Comparison of ENCODE assay signal across 17 cellular contexts in genomic region chr13:33937373-33938087, GRCh38.
DNase-seq lines count a peak whose midpoint lies in the region; ATAC-seq, FAIRE-seq and TF ChIP-seq lines count a peak whose summit lies in the region.
"Had no signal": no experiment of that assay in that cellular context is flagged by ENCODE, and none has a peak within 500 bp of the region (broad histone marks: within the 10 kb centered on the region; RNA-seq: fewer than 3 reads in every experiment).

No MANE protein-coding gene starts in this region.

- H3K9me3 ChIP-seq in HepG2 (ENCODE audit: low read length) (peaks cover 7% of the 10 kb centered on the region), right lobe of liver (no peaks in the 10 kb centered on the region)

- no peak for TF ChIP-seq RAD21 in HepG2 (CRISPR knock-in tag; IDR thresholded peaks at IDR 0.05)

- no peaks in the 10 kb centered on the region for H3K27me3 Mint-ChIP-seq in endothelial cell (ENCODE audit: unreplicated experiment)
- no peaks in the 10 kb centered on the region for H3K27me3 Mint-ChIP-seq in activated CD4-positive, alpha-beta memory T cell treated with anti-CD3 and anti-CD28 coated beads, Interleukin-2, amount 10 ng/mL, durations not matched to agents 7 days and 5 days
- H3K27me3 Mint-ChIP-seq: activated naive CD8-positive, alpha-beta T cell; activated T-cell treated with anti-CD3 and anti-CD28 coated beads, Interleukin-2, amount 50 U/mL, for 24 hours had no signal

- peak overlapping the region; percentile 76 for H3K27ac Mint-ChIP-seq in endothelial cell (ENCODE audit: unreplicated experiment)
- H3K27ac Mint-ChIP-seq in activated CD4-positive, alpha-beta memory T cell treated with anti-CD3 and anti-CD28 coated beads, Interleukin-2, amount 10 ng/mL, durations not matched to agents 7 days and 5 days: no peak overlapping the region
- H3K27ac Mint-ChIP-seq: activated naive CD8-positive, alpha-beta T cell; activated T-cell treated with anti-CD3 and anti-CD28 coated beads, Interleukin-2, amount 50 U/mL, for 24 hours; CD4-positive, CD25-positive, alpha-beta regulatory T cell had no signal

- no peak overlapping the region for H3K4ac ChIP-seq in mesendoderm (ENCODE audit: low read depth, low read length)

- H3K36me3 ChIP-seq in HepG2 (replicated peaks in 1 of 2; ENCODE audit: control insufficient read depth in 1 of 2, insufficient read depth in 2 of 2, low read length in 2 of 2): 0 out of 5 replicates have a peak, but pooled peaks cover 0 to 1% of the 10 kb centered on the region in 2 experiments
- no peaks in the 10 kb centered on the region for H3K36me3 ChIP-seq in right lobe of liver
- H3K36me3 ChIP-seq in mesendoderm (ENCODE audit: control insufficient read depth, insufficient read depth, low read length): no peaks in the 10 kb centered on the region

- in situ Hi-C loops in HepG2 (cut with HindIII; ENCODE audit: extremely low pct_ligation_motif_present, low pct_unique_long_range_greater_than_20kb): loop anchor here (25.0 kb wide), 1 partner anchor 1225 kb away; no protein-coding TSS in a partner anchor
- in situ Hi-C loops in GM13977 (cut with MboI; ENCODE audit: low pct_unique_long_range_greater_than_20kb, low sequenced_read_pairs, unreplicated experiment): loop anchor here (25.0 kb wide), 1 partner anchor 1225 kb away; no protein-coding TSS in a partner anchor

- FAIRE-seq in HepG2 (lab: Jason Lieb, UNC): peak; percentile 78
- FAIRE-seq: GM12878 had no signal

- CTCF ChIA-PET in HepG2 (lab: Yijun Ruan, JAX; ENCODE audit: low intra/inter-chr PET ratio, low total read pairs): no interaction called here
- CTCF ChIA-PET in activated CD4-positive, alpha-beta memory T cell treated with anti-CD3 and anti-CD28 coated beads, Interleukin-2, amount 10 ng/mL, durations not matched to agents 7 days and 5 days (lab: Charles Lee): no interaction called here

- DNase-seq in HepG2 (ENCODE audit: low spot score): peak; percentile 87
- DNase-seq in right lobe of liver: no peak
- DNase-seq in endothelial cell (ENCODE audit: low spot score): no peak
- peak; percentile 65 for DNase-seq in mesendoderm
- DNase-seq in GM13977 (ENCODE audit: low spot score): no peak
- DNase-seq in activated CD4-positive, alpha-beta memory T cell treated with anti-CD3 and anti-CD28 coated beads, Interleukin-2, amount 10 ng/mL, durations not matched to agents 7 days and 5 days: no peak
- DNase-seq: activated CD4-positive, alpha-beta T cell treated with anti-CD3 and anti-CD28 coated beads for 48 hours; activated T-cell treated with anti-CD3 and anti-CD28 coated beads, Interleukin-2, amount 50 U/mL, for 24 hours; caudate nucleus; CD4-positive, CD25-positive, alpha-beta regulatory T cell; NCI-H2029 treated with DMSO at 0.1 percent for 48 hours; Right ventricle myocardium superior; substantia nigra had no signal

- H3K4me3 Mint-ChIP-seq in endothelial cell (ENCODE audit: unreplicated experiment): no peak overlapping the region
- no peak overlapping the region for H3K4me3 Mint-ChIP-seq in activated CD4-positive, alpha-beta memory T cell treated with anti-CD3 and anti-CD28 coated beads, Interleukin-2, amount 10 ng/mL, durations not matched to agents 7 days and 5 days
- H3K4me3 Mint-ChIP-seq: activated naive CD8-positive, alpha-beta T cell; activated T-cell treated with anti-CD3 and anti-CD28 coated beads, Interleukin-2, amount 50 U/mL, for 24 hours; CD4-positive, CD25-positive, alpha-beta regulatory T cell had no signal

- intact Hi-C loops in HepG2 (cut with micrococcal nuclease; ENCODE audit: unreplicated experiment) (loop anchor here (1.0 to 5.0 kb wide), 3 partner anchors 19 to 75 kb away; no protein-coding TSS in a partner anchor), right lobe of liver (cut with DNase I) (no loop called here)

- H3K4me3 ChIP-seq in HepG2 (replicated peaks in 1 of 3; ENCODE audit: insufficient read depth in 1 of 3, low read depth in 2 of 3, low read length in 3 of 3): no peak overlapping the region
- H3K4me3 ChIP-seq in right lobe of liver: no peak overlapping the region
- no peak overlapping the region for H3K4me3 ChIP-seq in mesendoderm (ENCODE audit: low read length)
- H3K4me3 ChIP-seq: GM12878 had no signal

- 65% methylated on average over 3 of the region's 3 CpGs for WGBS in HepG2 (ENCODE audit: low lambda C conversion rate)
- WGBS in right lobe of liver (ENCODE audit: insufficient coverage, low coverage, low lambda C conversion rate, missing lambda C conversion rate): 90% methylated on average over 3 of the region's 3 CpGs
- no CpG with 5 or more reads among the region's 3 CpGs for WGBS in mesendoderm (ENCODE audit: extremely low coverage, insufficient coverage, low lambda C conversion rate)

- TF ChIP-seq CTCF in HepG2 (CRISPR knock-in tag; IDR thresholded peaks at IDR 0.05) (no peak), right lobe of liver (IDR thresholded peaks at IDR 0.05) (no peak), endothelial cell (IDR thresholded peaks at IDR 0.05; ENCODE audit: unreplicated experiment) (no peak), GM13977 (IDR thresholded peaks at IDR 0.05; ENCODE audit: extremely low read depth, insufficient read depth, missing control alignments) (no peak)

- H4K20me1 ChIP-seq in HepG2 (ENCODE audit: insufficient read depth, low read length): no peaks in the 10 kb centered on the region

- no peaks in the 10 kb centered on the region for H3K36me3 Mint-ChIP-seq in endothelial cell (ENCODE audit: low read depth, unreplicated experiment)
- H3K36me3 Mint-ChIP-seq in activated CD4-positive, alpha-beta memory T cell treated with anti-CD3 and anti-CD28 coated beads, Interleukin-2, amount 10 ng/mL, durations not matched to agents 7 days and 5 days (ENCODE audit: low read depth): no peaks in the 10 kb centered on the region
- H3K36me3 Mint-ChIP-seq: activated naive CD8-positive, alpha-beta T cell; CD4-positive, CD25-positive, alpha-beta regulatory T cell had no signal

- peaks cover 33% of the 10 kb centered on the region for H3K4me1 ChIP-seq in HepG2 (ENCODE audit: insufficient read depth, low read length)
- peaks cover 0 to 6% (median under 1%) of the 10 kb centered on the region in 4 donors for H3K4me1 ChIP-seq in right lobe of liver
- H3K4me1 ChIP-seq in mesendoderm (ENCODE audit: control insufficient read depth, low read depth, low read length): peaks cover 2% of the 10 kb centered on the region

- H3K4me1 Mint-ChIP-seq in endothelial cell (ENCODE audit: unreplicated experiment): peaks cover 7% of the 10 kb centered on the region
- H3K4me1 Mint-ChIP-seq in activated CD4-positive, alpha-beta memory T cell treated with anti-CD3 and anti-CD28 coated beads, Interleukin-2, amount 10 ng/mL, durations not matched to agents 7 days and 5 days: no peaks in the 10 kb centered on the region
- H3K4me1 Mint-ChIP-seq: CD4-positive, CD25-positive, alpha-beta regulatory T cell had no signal

- H3K9ac ChIP-seq in HepG2 (ENCODE audit: insufficient read depth, low read depth, low read length) (peak overlapping the region; percentile 8), mesendoderm (ENCODE audit: low read length) (no peak overlapping the region)

- peak; percentile 99 for ATAC-seq in HepG2
- ATAC-seq in right lobe of liver: no peak
- ATAC-seq in HG03378 (IDR thresholded peaks at IDR 0.05; ENCODE audit: unreplicated experiment): no peak
- no peak for ATAC-seq in HG03457 (IDR thresholded peaks at IDR 0.05; ENCODE audit: unreplicated experiment)
- ATAC-seq: GM12878 had no signal

- H3K79me2 ChIP-seq in HepG2 (ENCODE audit: insufficient read depth, low read length) (no peaks in the 10 kb centered on the region), mesendoderm (ENCODE audit: control insufficient read depth, insufficient read depth, low read length) (no peaks in the 10 kb centered on the region)

- peak overlapping the region; percentile 22; the same call in 1 of the 2 replicates for H3K4me2 ChIP-seq in HepG2 (ENCODE audit: low read depth, low read length)
- H3K4me2 ChIP-seq in mesendoderm (ENCODE audit: low read length): no peak overlapping the region

- no peak overlapping the region for H3K56ac ChIP-seq in mesendoderm (ENCODE audit: low read length)

- H3K79me1 ChIP-seq in mesendoderm (ENCODE audit: low read length): no peaks in the 10 kb centered on the region

- no peak overlapping the region for H3K18ac ChIP-seq in mesendoderm (ENCODE audit: low read length)

- no peak overlapping the region for H3K23ac ChIP-seq in mesendoderm (ENCODE audit: low read length)

- no peak overlapping the region for H2AK5ac ChIP-seq in mesendoderm (ENCODE audit: low read length)

- H2BK15ac ChIP-seq in mesendoderm (replicated peaks; ENCODE audit: low read depth): no peak overlapping the region

- no peak overlapping the region for H2AFZ ChIP-seq in HepG2 (ENCODE audit: low read length)

- TF ChIP-seq EP300 in HepG2 (IDR thresholded peaks at IDR 0.05; ENCODE audit: low read depth in 2 of 2, low read length in 2 of 2) (no peak; a peak in 1 of 4 replicates), HepG2 (CRISPR knock-in tag; IDR thresholded peaks at IDR 0.05; ENCODE audit: borderline replicate concordance) (no peak)

- H3K27ac ChIP-seq in HepG2 (ENCODE audit: extremely low read length, insufficient read depth, low read length) (peak overlapping the region; percentile 59), right lobe of liver (no peak overlapping the region), mesendoderm (ENCODE audit: low read depth, low read length) (no peak overlapping the region)

- no peaks in the 10 kb centered on the region for H3K9me3 Mint-ChIP-seq in endothelial cell (ENCODE audit: unreplicated experiment)
- no peaks in the 10 kb centered on the region for H3K9me3 Mint-ChIP-seq in activated CD4-positive, alpha-beta memory T cell treated with anti-CD3 and anti-CD28 coated beads, Interleukin-2, amount 10 ng/mL, durations not matched to agents 7 days and 5 days
- H3K9me3 Mint-ChIP-seq: activated T-cell treated with anti-CD3 and anti-CD28 coated beads, Interleukin-2, amount 50 U/mL, for 24 hours had no signal

- H4K5ac ChIP-seq in mesendoderm (ENCODE audit: low read length): no peak overlapping the region

- BruUV-seq in HepG2 (replicated peaks; lab: Mats Ljungman, UMichigan): no TSS peak

- POLR2A ChIA-PET in HepG2 (lab: Yijun Ruan, JAX): interaction anchor here (0.6 to 1.6 kb wide), 4 partner anchors 11 to 74 kb away, joined by 3 to 7 read pairs (median 4); no protein-coding TSS in a partner anchor
- POLR2A ChIA-PET in activated CD4-positive, alpha-beta memory T cell treated with anti-CD3 and anti-CD28 coated beads, Interleukin-2, amount 10 ng/mL, durations not matched to agents 7 days and 5 days (lab: Charles Lee): interaction anchor here (0.7 kb wide), 1 partner anchor 10 kb away, joined by 4 read pairs; no protein-coding TSS in a partner anchor

- no peak for TF ChIP-seq POLR2A in HepG2 (IDR thresholded peaks at IDR 0.05; ENCODE audit: insufficient read depth in 1 of 2, low read depth in 2 of 2, low read length in 2 of 2)
- TF ChIP-seq POLR2A in right lobe of liver (IDR thresholded peaks at IDR 0.05): no peak

- no peak overlapping the region for H4K8ac ChIP-seq in mesendoderm (ENCODE audit: low read depth, low read length)

- no peak overlapping the region for H2BK5ac ChIP-seq in mesendoderm (ENCODE audit: low read length)

- no peak overlapping the region for H2BK120ac ChIP-seq in mesendoderm (ENCODE audit: low read depth, low read length)

- H3K27me3 ChIP-seq in HepG2 (ENCODE audit: control insufficient read depth in 1 of 2, insufficient read depth in 2 of 2, low read length in 2 of 2) (no peaks in the 10 kb centered on the region), right lobe of liver (no peaks in the 10 kb centered on the region), mesendoderm (ENCODE audit: insufficient read depth, low read length, poor library complexity) (no peaks in the 10 kb centered on the region)

Comparison
In these comparisons a context has a peak if more than half of its experiments do, and no peak if none do; other contexts are left out.
1. DNase-seq: peak in HepG2 (single experiment) and mesendoderm (single experiment); none in right lobe of liver (0 of 3), endothelial cell (single experiment), GM13977 (single experiment) and activated CD4-positive, alpha-beta memory T cell treated with anti-CD3 and anti-CD28 coated beads, Interleukin-2, amount 10 ng/mL, durations not matched to agents 7 days and 5 days (single experiment).